Comparison of ENCODE assay signal across 8 cellular contexts in genomic region chr5:95842955-95843544, GRCh38.
A peak's percentile ranks its signal among the peaks of the same experiment; 100 is the strongest.
DNase-seq lines count a peak whose midpoint lies in the region; ATAC-seq lines count a peak whose summit lies in the region.

No MANE protein-coding gene starts in this region.

- DNase-seq in NOMO-1 (lab: John Stamatoyannopoulos, UW; ENCODE audit: unreplicated experiment in 2 of 2) (peak; percentile 89 to 91), activated T-cell treated with anti-CD3 and anti-CD28 coated beads for 48 hours (ENCODE audit: low read depth) (peak; percentile 61), head of caudate nucleus (peak in 26 of 42 donors; percentile 30 to 83 (median 54)), COLO668 (lab: John Stamatoyannopoulos, UW; ENCODE audit: unreplicated experiment) (no peak), cerebellar nuclear complex (lab: John Stamatoyannopoulos, UW) (no peak)
- peak; percentile 21 to 31 for DNase-seq in stimulated activated CD4-positive, alpha-beta T cell treated with anti-CD3 and anti-CD28 coated beads, Interleukin-15, amount 100 ng/mL, for 1 hour (ENCODE audit: low read depth in 1 of 2, low spot score in 1 of 2)

- ATAC-seq in GM18520 (IDR thresholded peaks at IDR 0.05; ENCODE audit: unreplicated experiment): peak; percentile 72
- ATAC-seq in HG02870 (IDR thresholded peaks at IDR 0.05; ENCODE audit: unreplicated experiment): peak; percentile 89

- intact Hi-C loops in head of caudate nucleus (cut with DNase I): no loop called here

Comparison
In these comparisons a context has a peak if more than half of its experiments do, and no peak if none do; other contexts are left out.
1. DNase-seq: peak in NOMO-1 (2 of 2), activated T-cell treated with anti-CD3 and anti-CD28 coated beads for 48 hours (single experiment), head of caudate nucleus (26 of 42) and stimulated activated CD4-positive, alpha-beta T cell treated with anti-CD3 and anti-CD28 coated beads, Interleukin-15, amount 100 ng/mL, for 1 hour (2 of 2); none in COLO668 (single experiment) and cerebellar nuclear complex (0 of 2).